ENCODE assay signal across 8 cellular contexts in genomic region chr10:45348196-45348765, GRCh38. TPM values are rescaled to one million over a fixed set of nuclear protein-coding genes. Genes with fewer than 3 reads are reported as not detected.
"Had no signal": no experiment of that assay in that cellular context is flagged by ENCODE, and none has a peak within 500 bp of the region (broad histone marks: within the 10 kb centered on the region; RNA-seq: fewer than 3 reads in every experiment).

No MANE protein-coding gene starts in this region.

RNA-seq across cellular contexts. Expression of gene OR13A1, which starts 32.9 kb away (rescaled TPM):
- total RNA-seq: stomach, subcutaneous adipose tissue, suprapubic skin, temporal lobe, thyroid gland, tibial nerve, upper lobe of right lung, vagina had no signal
